Comparison of ENCODE assay signal across 8 cellular contexts in the genomic region with DNA sequence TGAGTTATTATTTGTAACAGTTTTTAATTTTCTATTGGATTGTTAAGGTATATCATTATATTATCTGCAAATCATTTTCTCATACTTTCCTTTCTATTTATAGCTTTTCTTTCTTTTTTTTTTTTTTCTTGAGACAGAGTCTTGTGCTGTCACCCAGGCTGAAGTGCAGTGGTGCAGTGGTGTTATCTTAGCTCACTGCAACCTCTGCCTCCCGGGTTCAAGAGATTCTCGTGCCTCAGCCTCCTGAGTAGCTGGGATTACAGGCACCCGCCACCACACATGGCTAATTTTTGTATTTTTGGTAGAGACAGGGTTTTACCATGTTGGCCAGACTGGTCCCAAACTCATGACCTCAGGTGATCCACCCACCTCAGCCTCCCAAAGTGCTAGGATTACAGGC. TPM values are rescaled to one million over a fixed set of nuclear protein-coding genes. Genes with fewer than 3 reads are reported as not detected.
DNase-seq lines count a peak whose midpoint lies in the region; ATAC-seq and TF ChIP-seq lines count a peak whose summit lies in the region.
"Not testable (repeated sequence)": the region's sequence is repeated elsewhere in the genome, so short reads cannot be mapped to it uniquely, and the experiment has no call there.

No MANE protein-coding gene starts in this region.

- intact Hi-C loops in body of pancreas (cut with DNase I); esophagus squamous epithelium (cut with DNase I); upper lobe of right lung (cut with DNase I): not testable (repeated sequence)

- not testable (repeated sequence) for ATAC-seq in RWPE2 (ENCODE audit: low read depth); body of pancreas; upper lobe of right lung

- H3K27me3 ChIP-seq in GM23248 (replicated peaks; ENCODE audit: insufficient read depth); RWPE2 (ENCODE audit: insufficient read depth, poor library complexity, severe bottlenecking); body of pancreas; esophagus squamous epithelium; layer of hippocampus (ENCODE audit: control insufficient read depth, insufficient read depth, low read length); osteoblast (ENCODE audit: insufficient read depth, low read length); skeletal muscle tissue (ENCODE audit: control insufficient read depth in 3 of 3, insufficient read depth in 3 of 3, low read length in 3 of 3); upper lobe of right lung: not testable (repeated sequence)

- H3K27ac ChIP-seq in GM23248: peak overlapping the region; percentile 68
- H3K27ac ChIP-seq in RWPE2 (ENCODE audit: poor library complexity, severe bottlenecking): peak overlapping the region; percentile 92
- H3K27ac ChIP-seq in body of pancreas: peak overlapping the region in 3 of 4 donors; percentile 11 to 78 (median 72)
- peak overlapping the region in 3 of 4 donors; percentile 27 to 71 (median 28) for H3K27ac ChIP-seq in esophagus squamous epithelium
- H3K27ac ChIP-seq in layer of hippocampus (ENCODE audit: low read depth, low read length): peak overlapping the region; percentile 9
- H3K27ac ChIP-seq in osteoblast (ENCODE audit: low read depth, low read length): peak overlapping the region; percentile 80
- peak overlapping the region; percentile 79 for H3K27ac ChIP-seq in skeletal muscle tissue (ENCODE audit: low read depth, low read length)
- peak overlapping the region; percentile 27 for H3K27ac ChIP-seq in upper lobe of right lung

- H3K4me1 ChIP-seq in GM23248 (ENCODE audit: insufficient read depth) (peaks cover 20% of the 10 kb centered on the region), RWPE2 (ENCODE audit: insufficient read depth, poor library complexity, severe bottlenecking) (peaks cover 20% of the 10 kb centered on the region), body of pancreas (peaks cover 22% of the 10 kb centered on the region), esophagus squamous epithelium (peaks cover 0 to 18% (median 15%) of the 10 kb centered on the region in 3 donors), osteoblast (ENCODE audit: insufficient read depth, low read length) (peaks cover 20% of the 10 kb centered on the region), skeletal muscle tissue (ENCODE audit: control insufficient read depth in 3 of 3, insufficient read depth in 3 of 3, low read length in 3 of 3) (peaks cover 10 to 19% (median 12%) of the 10 kb centered on the region in 3 donors)
- H3K4me1 ChIP-seq in upper lobe of right lung: not testable (repeated sequence)

- not testable (repeated sequence) for H3K9me2 ChIP-seq in GM23248 (ENCODE audit: insufficient read depth)

- H3K36me3 ChIP-seq in GM23248 (ENCODE audit: low read depth) (peaks cover 12% of the 10 kb centered on the region; the same call in 1 of the 2 replicates), RWPE2 (ENCODE audit: low read depth) (peaks cover 60% of the 10 kb centered on the region), esophagus squamous epithelium (peaks cover 0 to 79% (median 10%) of the 10 kb centered on the region in 3 donors), osteoblast (ENCODE audit: insufficient read depth, low read length) (peaks cover 36% of the 10 kb centered on the region), skeletal muscle tissue (ENCODE audit: control insufficient read depth in 3 of 3, insufficient read depth in 3 of 3, low read length in 3 of 3) (peaks cover 5 to 14% (median 10%) of the 10 kb centered on the region in 3 donors), upper lobe of right lung (peaks cover 41% of the 10 kb centered on the region)
- not testable (repeated sequence) for H3K36me3 ChIP-seq in body of pancreas (replicated peaks in 1 of 2; ENCODE audit: insufficient read depth in 1 of 2, low read depth in 2 of 2)

- H3K79me2 ChIP-seq in GM23248 (ENCODE audit: insufficient read depth) (peaks cover 36% of the 10 kb centered on the region), osteoblast (ENCODE audit: insufficient read depth, low read length) (peaks cover 36% of the 10 kb centered on the region)

- H3K9ac ChIP-seq in GM23248: peak overlapping the region; percentile 38; the same call in 1 of the 2 replicates
- H3K9ac ChIP-seq in skeletal muscle tissue (ENCODE audit: low read depth in 1 of 3, low read length in 3 of 3): peak overlapping the region in 1 of 3 donors; percentile 17

- not testable (repeated sequence) for DNase-seq in GM23248; RWPE2 (ENCODE audit: low spot score); body of pancreas; esophagus squamous epithelium (lab: John Stamatoyannopoulos, UW); osteoblast (ENCODE audit: insufficient read length, low spot score, missing footprints); upper lobe of right lung

- not testable (repeated sequence) for TF ChIP-seq CTCF in RWPE2 (IDR thresholded peaks at IDR 0.05; ENCODE audit: poor library complexity, severe bottlenecking); body of pancreas (IDR thresholded peaks at IDR 0.05); esophagus squamous epithelium (IDR thresholded peaks at IDR 0.05); osteoblast (IDR thresholded peaks at IDR 0.05; ENCODE audit: extremely low read depth, low read depth, low read length); upper lobe of right lung (IDR thresholded peaks at IDR 0.05)

- in situ Hi-C loops in GM23248 (cut with MboI): not testable (repeated sequence)

- not testable (repeated sequence) for H2AFZ ChIP-seq in GM23248; osteoblast (ENCODE audit: low read length)

- peak overlapping the region; percentile 44; the same call in 1 of the 2 replicates for H3K4me3 ChIP-seq in GM23248
- not testable (repeated sequence) for H3K4me3 ChIP-seq in RWPE2 (ENCODE audit: severe bottlenecking); body of pancreas; esophagus squamous epithelium; osteoblast (ENCODE audit: insufficient read depth, low read length); skeletal muscle tissue (ENCODE audit: low read length in 3 of 3); upper lobe of right lung

- H3F3A ChIP-seq in GM23248 (ENCODE audit: insufficient read depth): peaks cover 36% of the 10 kb centered on the region

- H4K20me1 ChIP-seq in GM23248 (ENCODE audit: insufficient read depth); osteoblast (ENCODE audit: insufficient read depth, low read length): not testable (repeated sequence)

- TF ChIP-seq POLR2A in body of pancreas (IDR thresholded peaks at IDR 0.05); esophagus squamous epithelium (IDR thresholded peaks at IDR 0.05): not testable (repeated sequence)

- H3K4me2 ChIP-seq in GM23248 (ENCODE audit: unreplicated experiment) (peak overlapping the region; percentile 82), osteoblast (ENCODE audit: insufficient read depth, low read length) (peak overlapping the region; percentile 79)

- WGBS in GM23248 (ENCODE audit: low coverage in 1 of 2, low lambda C conversion rate in 2 of 2, missing lambda C conversion rate in 2 of 2), 2 experiments: 94 to 100% methylated on average over 3 of the region's 3 CpGs
- 64 to 72% methylated on average over 3 of the region's 3 CpGs for WGBS in body of pancreas, 2 donors
- 80 to 93% methylated on average over 2 to 3 of the region's 3 CpGs for WGBS in esophagus squamous epithelium, 2 donors

- not testable (repeated sequence) for H3K9me3 ChIP-seq in GM23248 (ENCODE audit: low read depth); RWPE2 (ENCODE audit: severe bottlenecking); body of pancreas; esophagus squamous epithelium; osteoblast (ENCODE audit: low read depth, low read length); skeletal muscle tissue (ENCODE audit: control insufficient read depth in 3 of 3, low read length in 3 of 3); upper lobe of right lung

RNA-seq across cellular contexts. Expression of a gene that starts 29.0 kb away (rescaled TPM):
- 4.9 and 5.2 TPM in 2 replicates for total RNA-seq in GM23248 (2014; rRNA removed; shearing (Covaris generic))
- 4.3 and 4.9 TPM in 2 replicates for polyA plus RNA-seq in GM23248 (2016; fragmentation: Nextera tagmentation; extraction: Ambion mirVana)
- total RNA-seq in body of pancreas (10 to 100 TPM; 14.2 to 19.7 TPM), esophagus squamous epithelium (10 to 100 TPM in 1 of 4 donors, 1 to 10 TPM in 3; 5.1 to 19.8 (median 9.3) TPM), osteoblast (13.0 TPM in 2 replicates), skeletal muscle tissue (11.0 TPM), upper lobe of right lung (22.3 TPM)

RNA-seq across cellular contexts. Expression of a gene that starts 31.2 kb away (rescaled TPM):
- 15.3 and 20.0 TPM in 2 replicates for total RNA-seq in GM23248 (2014; rRNA removed; shearing (Covaris generic))
- 7.5 and 7.6 TPM in 2 replicates for polyA plus RNA-seq in GM23248 (2016; fragmentation: Nextera tagmentation; extraction: Ambion mirVana)
- total RNA-seq in body of pancreas (10 to 100 TPM; 14.3 to 24.4 TPM), esophagus squamous epithelium (10 to 100 TPM in 3 of 4 donors, 1 to 10 TPM in 1; 5.6 to 22.6 (median 16.6) TPM), osteoblast (30.0 and 31.8 TPM in 2 replicates), skeletal muscle tissue (19.3 TPM), upper lobe of right lung (36.1 TPM)

Comparison
In these comparisons a context has a peak if more than half of its experiments do, and no peak if none do; other contexts are left out.
1. H3K27ac ChIP-seq: peak in every context shown above with its lines; median percentile 92 in RWPE2; 80 in osteoblast; 79 in skeletal muscle tissue; 72 in body of pancreas; 68 in GM23248; 28 in esophagus squamous epithelium; 27 in upper lobe of right lung; 9 in layer of hippocampus.